11 cellular contexts compared by ENCODE assay signal in the genomic region with DNA sequence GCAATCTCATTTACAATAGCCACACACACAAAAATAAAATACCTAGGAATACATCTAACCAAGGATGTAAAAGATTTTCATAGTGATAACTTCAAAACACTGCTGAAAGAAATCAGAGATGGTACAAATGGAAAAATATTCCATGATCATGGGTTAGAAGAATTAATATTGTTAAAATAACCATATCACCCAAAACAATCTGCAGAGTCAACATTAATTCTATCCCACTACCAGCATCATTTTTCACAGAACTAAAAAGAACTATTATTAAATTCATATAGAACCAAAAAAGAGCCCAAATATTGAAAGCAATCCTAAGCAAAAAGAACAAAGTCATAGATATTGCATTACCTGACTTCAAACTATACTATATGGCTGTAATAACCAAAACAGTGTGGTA. TPM values are rescaled to one million over a fixed set of nuclear protein-coding genes. Genes with fewer than 3 reads are reported as not detected.
"Had no signal": no experiment of that assay in that cellular context is flagged by ENCODE, and none has a peak within 500 bp of the region (broad histone marks: within the 10 kb centered on the region; RNA-seq: fewer than 3 reads in every experiment).

No MANE protein-coding gene starts in this region.

- H3K27ac Mint-ChIP-seq: GM23338, H9, HFFc6 had no signal

- H3K4me3 ChIP-seq: GM23248, GM23338, HAP-1 had no signal

- H3K9ac ChIP-seq: GM23248 had no signal

- ATAC-seq: GM23338, HCT116 had no signal

- H3K9me3 Mint-ChIP-seq: HFFc6 had no signal

- H3K4me3 Mint-ChIP-seq: GM23338, H9, HFFc6 had no signal

- H3K27ac ChIP-seq: GM23248 had no signal

- DNase-seq: GM23248, GOT3, H7, H9, HCEC 1CT, HFFc6 had no signal

- H3K36me3 ChIP-seq: HAP-1 had no signal

- FAIRE-seq: H1, H54 had no signal

- H3K9me3 ChIP-seq: HAP-1 had no signal

- H2AFZ ChIP-seq: GM23248, GM23338 had no signal

- H3K4me2 ChIP-seq: GM23338 had no signal

- H3K4me1 Mint-ChIP-seq: GM23338, H9 had no signal

RNA-seq across cellular contexts. Expression of gene ZNF385B, which starts 50.4 kb away (rescaled TPM):
- total RNA-seq: GM23248 had no signal
